Comparison of ENCODE assay signal across 11 cellular contexts in genomic region chr6:43725643-43726580, GRCh38. TPM values are rescaled to one million over a fixed set of nuclear protein-coding genes. Genes with fewer than 3 reads are reported as not detected.
DNase-seq lines count a peak whose midpoint lies in the region; ATAC-seq lines count a peak whose summit lies in the region.
"Had no signal": no experiment of that assay in that cellular context is flagged by ENCODE, and none has a peak within 500 bp of the region (broad histone marks: within the 10 kb centered on the region; RNA-seq: fewer than 3 reads in every experiment).

No MANE protein-coding gene starts in this region.

- intact Hi-C loops in activated T-helper 2 cell treated with anti-CD3 and anti-CD28 coated beads, Interferon-gamma antibody, Interleukin-2, Interleukin-4, amounts not matched to agents 10 μg/mL and 5 μg/mL and 100 μg/mL, durations not matched to agents 14 hours and 24 hours and 36 hours (cut with micrococcal nuclease): loop anchor here (1.0 to 2.0 kb wide), 3 partner anchors 47 to 348 kb away; no protein-coding TSS in a partner anchor

- H3K36me3 ChIP-seq in CD4-positive, CD25-positive, alpha-beta regulatory T cell (ENCODE audit: control insufficient read depth, insufficient read depth, low read length): no peaks in the 10 kb centered on the region
- H3K36me3 ChIP-seq: ovary had no signal

- H3K27ac Mint-ChIP-seq in CD4-positive, CD25-positive, alpha-beta regulatory T cell: peak overlapping the region in 2 of 3 donors; percentile 20 to 59
- peak overlapping the region; percentile 47 for H3K27ac Mint-ChIP-seq in activated T-helper 2 cell treated with anti-CD3 and anti-CD28 coated beads, Interferon-gamma antibody, Interleukin-2, Interleukin-4, amounts not matched to agents 10 μg/mL and 5 μg/mL and 100 μg/mL, durations not matched to agents 14 hours and 24 hours and 36 hours
- peak overlapping the region; percentile 7 to 94 (median 88) for H3K27ac Mint-ChIP-seq in naive B cell

- peak overlapping the region in 1 of 4 donors; percentile 21 for H3K4me3 Mint-ChIP-seq in CD4-positive, CD25-positive, alpha-beta regulatory T cell
- H3K4me3 Mint-ChIP-seq in activated T-helper 2 cell treated with anti-CD3 and anti-CD28 coated beads, Interferon-gamma antibody, Interleukin-2, Interleukin-4, amounts not matched to agents 10 μg/mL and 5 μg/mL and 100 μg/mL, durations not matched to agents 14 hours and 24 hours and 36 hours (ENCODE audit: low read depth): no peak overlapping the region
- peak overlapping the region in 5 of 8 donors; percentile 9 to 60 (median 39) for H3K4me3 Mint-ChIP-seq in naive B cell
- H3K4me3 Mint-ChIP-seq: brain had no signal

- H3K27me3 ChIP-seq in CD4-positive, CD25-positive, alpha-beta regulatory T cell (ENCODE audit: control insufficient read depth, insufficient read depth, low read length): no peaks in the 10 kb centered on the region
- H3K27me3 ChIP-seq: ovary had no signal

- peaks cover 0 to 28% (median 10%) of the 10 kb centered on the region in 4 donors for H3K4me1 Mint-ChIP-seq in CD4-positive, CD25-positive, alpha-beta regulatory T cell
- peaks cover 25% of the 10 kb centered on the region for H3K4me1 Mint-ChIP-seq in activated T-helper 2 cell treated with anti-CD3 and anti-CD28 coated beads, Interferon-gamma antibody, Interleukin-2, Interleukin-4, amounts not matched to agents 10 μg/mL and 5 μg/mL and 100 μg/mL, durations not matched to agents 14 hours and 24 hours and 36 hours (ENCODE audit: low read depth)
- peaks cover 21 to 28% (median 26%) of the 10 kb centered on the region in 3 donors for H3K4me1 Mint-ChIP-seq in naive B cell

- ATAC-seq in CD4-positive, CD25-positive, alpha-beta regulatory T cell (ENCODE audit: low read depth in 2 of 2): no peak
- ATAC-seq in HG02973 (IDR thresholded peaks at IDR 0.05; ENCODE audit: unreplicated experiment): peak; percentile 14
- ATAC-seq in naive B cell (ENCODE audit: low read depth in 2 of 2): no peak
- no peak for ATAC-seq in HG02981 (IDR thresholded peaks at IDR 0.05; ENCODE audit: unreplicated experiment)
- no peak for ATAC-seq in GM18517 (IDR thresholded peaks at IDR 0.05; ENCODE audit: unreplicated experiment)

- H3K4me1 ChIP-seq in CD4-positive, CD25-positive, alpha-beta regulatory T cell (ENCODE audit: control insufficient read depth, insufficient read depth, low read length, poor library complexity, severe bottlenecking): peaks cover 17% of the 10 kb centered on the region

- H3K36me3 Mint-ChIP-seq in CD4-positive, CD25-positive, alpha-beta regulatory T cell: no peaks in the 10 kb centered on the region
- peaks cover 2% of the 10 kb centered on the region for H3K36me3 Mint-ChIP-seq in activated T-helper 2 cell treated with anti-CD3 and anti-CD28 coated beads, Interferon-gamma antibody, Interleukin-2, Interleukin-4, amounts not matched to agents 10 μg/mL and 5 μg/mL and 100 μg/mL, durations not matched to agents 14 hours and 24 hours and 36 hours (ENCODE audit: low read depth)
- no peaks in the 10 kb centered on the region for H3K36me3 Mint-ChIP-seq in naive B cell
- H3K36me3 Mint-ChIP-seq: brain had no signal

- H3K9me3 ChIP-seq in CD4-positive, CD25-positive, alpha-beta regulatory T cell (ENCODE audit: control insufficient read depth in 2 of 2, low read length in 2 of 2): peaks cover 3 to 6% of the 10 kb centered on the region in 2 experiments

- no peak overlapping the region for H3K4me3 ChIP-seq in CD4-positive, CD25-positive, alpha-beta regulatory T cell (ENCODE audit: low read depth, low read length)
- H3K4me3 ChIP-seq: ovary had no signal

- DNase-seq in CD4-positive, CD25-positive, alpha-beta regulatory T cell: no peak
- DNase-seq in activated T-helper 2 cell treated with anti-CD3 and anti-CD28 coated beads, Interferon-gamma antibody, Interleukin-2, Interleukin-4, amounts not matched to agents 10 μg/mL and 5 μg/mL and 100 μg/mL, durations not matched to agents 14 hours and 24 hours and 36 hours (ENCODE audit: low spot score): no peak
- DNase-seq in naive B cell (no peak), NCI-H226 (no peak), SW480 (ENCODE audit: low spot score) (no peak)
- DNase-seq: NCI-H187 treated with DMSO at 0.1 percent for 48 hours had no signal

- peaks cover 8% of the 10 kb centered on the region for H3K27me3 Mint-ChIP-seq in CD4-positive, CD25-positive, alpha-beta regulatory T cell
- peaks cover 5% of the 10 kb centered on the region for H3K27me3 Mint-ChIP-seq in activated T-helper 2 cell treated with anti-CD3 and anti-CD28 coated beads, Interferon-gamma antibody, Interleukin-2, Interleukin-4, amounts not matched to agents 10 μg/mL and 5 μg/mL and 100 μg/mL, durations not matched to agents 14 hours and 24 hours and 36 hours (ENCODE audit: low read depth)
- H3K27me3 Mint-ChIP-seq in naive B cell: peaks cover 0 to 5% (median 5%) of the 10 kb centered on the region in 3 donors

- H3K27ac ChIP-seq in CD4-positive, CD25-positive, alpha-beta regulatory T cell (ENCODE audit: insufficient read depth, low read length, poor library complexity, severe bottlenecking): no peak overlapping the region
- H3K27ac ChIP-seq: ovary had no signal

- H3K9me3 Mint-ChIP-seq in CD4-positive, CD25-positive, alpha-beta regulatory T cell: peaks cover 0 to 9% (median 2%) of the 10 kb centered on the region in 7 donors
- peaks cover 10% of the 10 kb centered on the region for H3K9me3 Mint-ChIP-seq in activated T-helper 2 cell treated with anti-CD3 and anti-CD28 coated beads, Interferon-gamma antibody, Interleukin-2, Interleukin-4, amounts not matched to agents 10 μg/mL and 5 μg/mL and 100 μg/mL, durations not matched to agents 14 hours and 24 hours and 36 hours
- H3K9me3 Mint-ChIP-seq in naive B cell: peaks cover 0 to 11% (median 7%) of the 10 kb centered on the region in 7 donors

RNA-seq across cellular contexts. Expression of gene MRPS18A, which starts 38.3 kb away (rescaled TPM):
- total RNA-seq in CD4-positive, CD25-positive, alpha-beta regulatory T cell: 24.3 TPM
- 10 to 100 TPM; 65.0 to 73.8 (median 70.4) TPM for polyA plus RNA-seq in CD4-positive, CD25-positive, alpha-beta regulatory T cell
- 44.8 and 45.1 TPM in 2 replicates for total RNA-seq in activated T-helper 2 cell treated with anti-CD3 and anti-CD28 coated beads, Interferon-gamma antibody, Interleukin-2, Interleukin-4, amounts not matched to agents 10 μg/mL and 5 μg/mL and 100 μg/mL, durations not matched to agents 14 hours and 24 hours and 36 hours
- 10 to 100 TPM; 61.1 to 91.0 (median 80.1) TPM for polyA plus RNA-seq in naive B cell (ENCODE audit: low read depth in 6 of 6)

RNA-seq across cellular contexts. Expression of gene VEGFA, which starts 44.1 kb away (rescaled TPM):
- total RNA-seq in CD4-positive, CD25-positive, alpha-beta regulatory T cell: 0.22 TPM
- polyA plus RNA-seq in CD4-positive, CD25-positive, alpha-beta regulatory T cell: under 1 TPM in 2 of 4 donors, not detected in 2; 0.01 to 0.13 TPM
- 50.7 and 55.2 TPM in 2 replicates for total RNA-seq in activated T-helper 2 cell treated with anti-CD3 and anti-CD28 coated beads, Interferon-gamma antibody, Interleukin-2, Interleukin-4, amounts not matched to agents 10 μg/mL and 5 μg/mL and 100 μg/mL, durations not matched to agents 14 hours and 24 hours and 36 hours
- polyA plus RNA-seq in naive B cell (ENCODE audit: low read depth in 6 of 6): under 1 TPM in 4 of 6 donors, not detected in 2; 0.08 to 0.70 (median 0.41) TPM

Comparison
In these comparisons a context has a peak if more than half of its experiments do, and no peak if none do; other contexts are left out.
1. RNA of gene VEGFA, which starts 44.1 kb away (total RNA-seq): 50.7 to 55.2 TPM in activated T-helper 2 cell treated with anti-CD3 and anti-CD28 coated beads, Interferon-gamma antibody, Interleukin-2, Interleukin-4, amounts not matched to agents 10 μg/mL and 5 μg/mL and 100 μg/mL, durations not matched to agents 14 hours and 24 hours and 36 hours; 0.22 TPM in CD4-positive, CD25-positive, alpha-beta regulatory T cell (single experiment); every median in the first group is over 10 times any median in the second.
2. Peak in every context shown above with its lines, with median percentiles within 50 percentile points of each other: H3K27ac Mint-ChIP-seq.